ENCODE assay signal across 11 cellular contexts in the genomic region with DNA sequence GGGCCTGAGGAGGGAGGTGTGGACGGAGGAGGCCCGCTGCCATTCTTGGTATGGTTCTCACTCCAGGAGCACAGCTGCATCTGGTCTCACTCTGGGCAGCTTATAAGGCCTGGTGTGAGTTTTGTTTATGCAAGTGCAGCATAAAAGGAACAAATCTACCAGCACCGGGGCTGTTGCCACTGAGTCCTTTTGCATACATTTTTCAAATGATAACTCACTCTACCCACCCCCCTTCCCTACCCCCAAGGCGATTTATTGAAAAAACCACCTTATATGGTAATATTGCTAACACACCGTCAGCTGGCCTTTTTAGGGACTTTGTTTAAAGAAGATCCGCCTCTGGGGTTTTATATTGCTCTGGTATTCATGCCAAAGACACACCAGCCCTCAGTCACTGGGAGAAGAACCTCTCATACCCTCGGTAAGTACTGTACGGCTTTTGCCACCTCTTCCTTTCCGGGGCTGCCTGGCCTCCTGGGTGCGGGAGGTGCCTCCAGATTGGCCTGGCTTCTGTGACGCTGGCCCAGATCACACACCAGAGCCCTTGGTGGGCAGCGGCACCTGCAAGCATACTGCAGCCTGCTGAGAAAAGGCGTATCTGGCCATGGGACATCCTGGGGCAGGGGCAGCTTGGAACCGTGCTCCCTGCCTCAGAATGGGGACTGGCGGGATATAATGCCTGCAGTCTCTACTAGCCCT. TPM values are rescaled to one million over a fixed set of nuclear protein-coding genes. Genes with fewer than 3 reads are reported as not detected.
A peak's percentile ranks its signal among the peaks of the same experiment; 100 is the strongest.
DNase-seq lines count a peak whose midpoint lies in the region; ATAC-seq and TF ChIP-seq lines count a peak whose summit lies in the region.
"Had no signal": no experiment of that assay in that cellular context is flagged by ENCODE, and none has a peak within 500 bp of the region (broad histone marks: within the 10 kb centered on the region; RNA-seq: fewer than 3 reads in every experiment).

A gene (plus strand): TSS at position 378 of the 699 bp plus-strand sequence. CDS start 8,304 bp downstream, outside the sequence.

- H3K4me3 Mint-ChIP-seq in activated naive CD4-positive, alpha-beta T cell treated with anti-CD3 and anti-CD28 coated beads, Interleukin-2, amount 50 U/mL, for 24 hours, result no peak within 1 kb of the TSS
- no peak within 1 kb of the TSS for H3K4me3 Mint-ChIP-seq in activated naive CD4-positive, alpha-beta T cell treated with anti-CD3 and anti-CD28 coated beads, Interleukin-2, amount 10 ng/mL, durations not matched to agents 7 days and 5 days
- peak within 1 kb of the TSS in 2 of 3 experiments; percentile 61 to 76 for H3K4me3 Mint-ChIP-seq in nephron

- no peaks in the 10 kb centered on the region for H3K36me3 Mint-ChIP-seq in activated naive CD4-positive, alpha-beta T cell treated with anti-CD3 and anti-CD28 coated beads, Interleukin-2, amount 50 U/mL, for 24 hours
- H3K36me3 Mint-ChIP-seq in activated naive CD4-positive, alpha-beta T cell treated with anti-CD3 and anti-CD28 coated beads, Interleukin-2, amount 10 ng/mL, durations not matched to agents 7 days and 5 days, result peaks cover 1% of the 10 kb centered on the region
- no peaks in the 10 kb centered on the region for H3K36me3 Mint-ChIP-seq in nephron (ENCODE audit: low read depth)

- CTCF ChIA-PET in activated naive CD4-positive, alpha-beta T cell treated with anti-CD3 and anti-CD28 coated beads, Interleukin-2, amount 10 ng/mL, durations not matched to agents 7 days and 5 days (lab: Charles Lee), result interaction anchor here (1.1 to 1.2 kb wide), 2 partner anchors 28 to 442 kb away, joined by 3 read pairs; no protein-coding TSS in a partner anchor

- H3K9me3 ChIP-seq in esophagus (ENCODE audit: control insufficient read depth in 2 of 2, insufficient read depth in 1 of 2, low read depth in 1 of 2, low read length in 1 of 2), result no peaks in the 10 kb centered on the region
- H3K9me3 ChIP-seq: neutrophil had no signal

- H3K4me3 ChIP-seq in esophagus (ENCODE audit: low read depth in 1 of 2, low read length in 2 of 2) (peak within 1 kb of the TSS; percentile 35 to 40), urinary bladder (ENCODE audit: low read depth, low read length) (peak within 1 kb of the TSS; percentile 44)

- H3K4me1 Mint-ChIP-seq in activated naive CD4-positive, alpha-beta T cell treated with anti-CD3 and anti-CD28 coated beads, Interleukin-2, amount 50 U/mL, for 24 hours, result peaks cover 39% of the 10 kb centered on the region
- H3K4me1 Mint-ChIP-seq in activated naive CD4-positive, alpha-beta T cell treated with anti-CD3 and anti-CD28 coated beads, Interleukin-2, amount 10 ng/mL, durations not matched to agents 7 days and 5 days, result peaks cover 47% of the 10 kb centered on the region
- peaks cover 23% of the 10 kb centered on the region for H3K4me1 Mint-ChIP-seq in nephron

- TF ChIP-seq CTCF in nephron (IDR thresholded peaks at IDR 0.05; ENCODE audit: unreplicated experiment in 3 of 3), result no peak
- TF ChIP-seq CTCF in foreskin keratinocyte (conservative IDR thresholded peaks at IDR 0.05), result no peak

- H3K9me3 Mint-ChIP-seq in activated naive CD4-positive, alpha-beta T cell treated with anti-CD3 and anti-CD28 coated beads, Interleukin-2, amount 50 U/mL, for 24 hours, result no peaks in the 10 kb centered on the region
- no peaks in the 10 kb centered on the region for H3K9me3 Mint-ChIP-seq in activated naive CD4-positive, alpha-beta T cell treated with anti-CD3 and anti-CD28 coated beads, Interleukin-2, amount 10 ng/mL, durations not matched to agents 7 days and 5 days
- H3K9me3 Mint-ChIP-seq in nephron, result no peaks in the 10 kb centered on the region

- peak within 1 kb of the TSS; percentile 52 for H3K27ac Mint-ChIP-seq in activated naive CD4-positive, alpha-beta T cell treated with anti-CD3 and anti-CD28 coated beads, Interleukin-2, amount 50 U/mL, for 24 hours
- H3K27ac Mint-ChIP-seq in activated naive CD4-positive, alpha-beta T cell treated with anti-CD3 and anti-CD28 coated beads, Interleukin-2, amount 10 ng/mL, durations not matched to agents 7 days and 5 days, result no peak within 1 kb of the TSS
- peak within 1 kb of the TSS in 2 of 3 experiments; percentile 76 to 77 for H3K27ac Mint-ChIP-seq in nephron

- WGBS in esophagus, 2 donors, result 67 to 68% methylated on average over 15 of the region's 15 CpGs
- 28% methylated on average over 15 of the region's 15 CpGs for WGBS in urinary bladder

- no peaks in the 10 kb centered on the region for H3K4me1 ChIP-seq in esophagus (ENCODE audit: control insufficient read depth in 2 of 2, insufficient read depth in 2 of 2, low read length in 1 of 2)
- H3K4me1 ChIP-seq in urinary bladder (ENCODE audit: insufficient read depth), result no peaks in the 10 kb centered on the region
- H3K4me1 ChIP-seq in foreskin keratinocyte, result peaks cover 3% of the 10 kb centered on the region

- H3K27ac ChIP-seq in esophagus (ENCODE audit: low read depth in 2 of 2, low read length in 1 of 2), result peak within 1 kb of the TSS; percentile 60 to 86
- H3K27ac ChIP-seq in urinary bladder (ENCODE audit: low read depth), result peak within 1 kb of the TSS; percentile 76
- H3K27ac ChIP-seq in foreskin keratinocyte, result no peak within 1 kb of the TSS
- H3K27ac ChIP-seq: neutrophil had no signal

- H3K27me3 ChIP-seq in esophagus (ENCODE audit: control insufficient read depth in 1 of 2, insufficient read depth in 2 of 2, low read length in 2 of 2) (no peaks in the 10 kb centered on the region), foreskin keratinocyte (no peaks in the 10 kb centered on the region)

- DNase-seq in activated naive CD4-positive, alpha-beta T cell treated with anti-CD3 and anti-CD28 coated beads, Interleukin-2, amount 10 ng/mL, durations not matched to agents 7 days and 5 days, result no peak
- DNase-seq in foreskin keratinocyte, result no peak
- no peak for DNase-seq in activated T-cell treated with anti-CD3 and anti-CD28 coated beads, Interleukin-2, amount 50 U/mL, for 48 hours
- no peak for DNase-seq in NCI-H748 treated with DMSO at 0.1 percent for 48 hours (lab: John Stamatoyannopoulos, UW)
- DNase-seq: KBM-7, NCI-H2107 had no signal

- no peaks in the 10 kb centered on the region for H3K27me3 Mint-ChIP-seq in activated naive CD4-positive, alpha-beta T cell treated with anti-CD3 and anti-CD28 coated beads, Interleukin-2, amount 50 U/mL, for 24 hours
- H3K27me3 Mint-ChIP-seq in activated naive CD4-positive, alpha-beta T cell treated with anti-CD3 and anti-CD28 coated beads, Interleukin-2, amount 10 ng/mL, durations not matched to agents 7 days and 5 days, result peaks cover 12% of the 10 kb centered on the region
- peaks cover 15% of the 10 kb centered on the region for H3K27me3 Mint-ChIP-seq in nephron (ENCODE audit: low read depth)

- ATAC-seq in foreskin keratinocyte, result no peak

- H3K36me3 ChIP-seq in esophagus (ENCODE audit: control insufficient read depth in 2 of 2, insufficient read depth in 2 of 2, low read length in 1 of 2) (no peaks in the 10 kb centered on the region), urinary bladder (ENCODE audit: insufficient read depth) (no peaks in the 10 kb centered on the region)
- H3K36me3 ChIP-seq: neutrophil had no signal

RNA-seq across cellular contexts. Expression of the gene that starts here (rescaled TPM):
- 100 to 1,000 TPM; 343 to 660 TPM for polyA plus RNA-seq in esophagus
- 637 TPM for total RNA-seq in urinary bladder
- polyA plus RNA-seq in urinary bladder, result 7,901 TPM
- 0.21 and 0.37 TPM in 2 replicates for total RNA-seq in foreskin keratinocyte
- polyA plus RNA-seq in foreskin keratinocyte, result 0.16 and 0.47 TPM in 2 replicates

Comparison
In these comparisons a context has a peak if more than half of its experiments do, and no peak if none do; other contexts are left out.
1. RNA of the gene that starts here (total RNA-seq): 637 TPM in urinary bladder (single experiment); 0.21 to 0.37 TPM in foreskin keratinocyte; every median in the first group is over 100 times any median in the second.
2. RNA of the gene that starts here (polyA plus RNA-seq): 7,901 TPM in urinary bladder (single experiment) and 343 to 660 TPM in esophagus; 0.16 to 0.47 TPM in foreskin keratinocyte; every median in the first group is over 100 times any median in the second.
3. RNA of the gene that starts here (polyA plus RNA-seq): 7,901 TPM in urinary bladder (single experiment); 343 to 660 TPM in esophagus; every median in the first group is over 10 times any median in the second.
4. H3K4me3 Mint-ChIP-seq: peak in nephron (2 of 3); none in activated naive CD4-positive, alpha-beta T cell treated with anti-CD3 and anti-CD28 coated beads, Interleukin-2, amount 50 U/mL, for 24 hours (single experiment) and activated naive CD4-positive, alpha-beta T cell treated with anti-CD3 and anti-CD28 coated beads, Interleukin-2, amount 10 ng/mL, durations not matched to agents 7 days and 5 days (single experiment).